In genomic region chr19:15679865-15680264, GRCh38 we compare ENCODE assay signal across 7 cellular contexts. TPM values are rescaled to one million over a fixed set of nuclear protein-coding genes. Genes with fewer than 3 reads are reported as not detected.
"Had no signal": no experiment of that assay in that cellular context is flagged by ENCODE, and none has a peak within 500 bp of the region (broad histone marks: within the 10 kb centered on the region; RNA-seq: fewer than 3 reads in every experiment).

No MANE protein-coding gene starts in this region.

RNA-seq across cellular contexts. Expression of gene CYP4F12, which starts 7.0 kb away (rescaled TPM):
- total RNA-seq: GM23248, H7, HFFc6, HT1080, IMR-90, K562 had no signal
- polyA plus RNA-seq: GM23248, IMR-90, K562 had no signal

RNA-seq across cellular contexts. Expression of gene CYP4F3, which starts 39.2 kb away (rescaled TPM):
- total RNA-seq: GM23248, H7, HFFc6, IMR-90 had no signal
- polyA plus RNA-seq: GM23248, IMR-90 had no signal

RNA-seq across cellular contexts. Expression of gene OR10H2, which starts 48.0 kb away (rescaled TPM):
- total RNA-seq: GM23248, H4, H7, HFFc6, HT1080, IMR-90, K562 had no signal
- polyA plus RNA-seq: GM23248, IMR-90, K562 had no signal

RNA-seq across cellular contexts. Expression of gene OR10H3, which starts 57.9 kb away (rescaled TPM):
- total RNA-seq: GM23248, H4, H7, HFFc6, HT1080, IMR-90, K562 had no signal
- polyA plus RNA-seq: GM23248, IMR-90, K562 had no signal
